ENCODE assay signal across 28 cellular contexts in genomic region chr16:78878570-78878969, GRCh38.
"Had no signal": no experiment of that assay in that cellular context is flagged by ENCODE, and none has a peak within 500 bp of the region (broad histone marks: within the 10 kb centered on the region; RNA-seq: fewer than 3 reads in every experiment).

No MANE protein-coding gene starts in this region.

- FAIRE-seq: colon, endometrium, endothelial cell of umbilical vein, frontal cortex had no signal

- H3K27me3 Mint-ChIP-seq: dendritic cell treated with granulocyte-macrophage colony-stimulating factor and Interleukin-4, amounts not matched to agents 40 ng/mL and 50 ng/mL, for 4 days; effector memory CD8-positive, alpha-beta T cell had no signal

- H3K4me1 ChIP-seq: colonic mucosa, esophagus muscularis mucosa, esophagus squamous epithelium, foreskin keratinocyte, gastrocnemius medialis, gastroesophageal sphincter, heart left ventricle, heart right ventricle had no signal

- H3K4me3 ChIP-seq: colonic mucosa, coronary artery, dorsolateral prefrontal cortex, esophagus muscularis mucosa, esophagus squamous epithelium, gastrocnemius medialis, gastroesophageal sphincter, heart left ventricle, heart right ventricle had no signal

- H3K9me3 ChIP-seq: colonic mucosa, esophagus muscularis mucosa, esophagus squamous epithelium, gastrocnemius medialis, gastroesophageal sphincter, heart left ventricle, heart right ventricle had no signal

- H3K9me3 Mint-ChIP-seq: dendritic cell treated with granulocyte-macrophage colony-stimulating factor and Interleukin-4, amounts not matched to agents 40 ng/mL and 50 ng/mL, for 4 days; effector memory CD8-positive, alpha-beta T cell; endodermal cell had no signal

- H3K27me3 ChIP-seq: colonic mucosa, dorsolateral prefrontal cortex, esophagus muscularis mucosa, esophagus squamous epithelium, foreskin keratinocyte, gastrocnemius medialis, gastroesophageal sphincter, heart left ventricle, heart right ventricle had no signal

- H3K27ac Mint-ChIP-seq: dendritic cell treated with granulocyte-macrophage colony-stimulating factor and Interleukin-4, amounts not matched to agents 40 ng/mL and 50 ng/mL, for 4 days; effector memory CD8-positive, alpha-beta T cell; endodermal cell had no signal

- DNase-seq: colonic mucosa; cortex of kidney; dermis blood vessel endothelial cell; dorsolateral prefrontal cortex; effector CD4-positive, alpha-beta T cell; effector CD8-positive, alpha-beta T cell; effector memory CD4-positive, alpha-beta T cell; effector memory CD8-positive, alpha-beta T cell; endodermal cell; erythroblast; esophagus squamous epithelium; foreskin fibroblast; foreskin keratinocyte; foreskin melanocyte; gastrocnemius medialis; glutamatergic neuron; head of caudate nucleus; heart left ventricle; heart right ventricle had no signal

- H3K36me3 ChIP-seq: colonic mucosa, esophagus muscularis mucosa, esophagus squamous epithelium, gastrocnemius medialis, gastroesophageal sphincter, heart left ventricle, heart right ventricle had no signal

- H3K4me3 Mint-ChIP-seq: dendritic cell treated with granulocyte-macrophage colony-stimulating factor and Interleukin-4, amounts not matched to agents 40 ng/mL and 50 ng/mL, for 4 days; effector memory CD8-positive, alpha-beta T cell; endodermal cell had no signal

- H3K27ac ChIP-seq: colonic mucosa, coronary artery, dorsolateral prefrontal cortex, epithelial cell of prostate, esophagus muscularis mucosa, esophagus squamous epithelium, foreskin keratinocyte, gastrocnemius medialis, gastroesophageal sphincter, heart left ventricle, heart right ventricle had no signal
